In the genomic region with DNA sequence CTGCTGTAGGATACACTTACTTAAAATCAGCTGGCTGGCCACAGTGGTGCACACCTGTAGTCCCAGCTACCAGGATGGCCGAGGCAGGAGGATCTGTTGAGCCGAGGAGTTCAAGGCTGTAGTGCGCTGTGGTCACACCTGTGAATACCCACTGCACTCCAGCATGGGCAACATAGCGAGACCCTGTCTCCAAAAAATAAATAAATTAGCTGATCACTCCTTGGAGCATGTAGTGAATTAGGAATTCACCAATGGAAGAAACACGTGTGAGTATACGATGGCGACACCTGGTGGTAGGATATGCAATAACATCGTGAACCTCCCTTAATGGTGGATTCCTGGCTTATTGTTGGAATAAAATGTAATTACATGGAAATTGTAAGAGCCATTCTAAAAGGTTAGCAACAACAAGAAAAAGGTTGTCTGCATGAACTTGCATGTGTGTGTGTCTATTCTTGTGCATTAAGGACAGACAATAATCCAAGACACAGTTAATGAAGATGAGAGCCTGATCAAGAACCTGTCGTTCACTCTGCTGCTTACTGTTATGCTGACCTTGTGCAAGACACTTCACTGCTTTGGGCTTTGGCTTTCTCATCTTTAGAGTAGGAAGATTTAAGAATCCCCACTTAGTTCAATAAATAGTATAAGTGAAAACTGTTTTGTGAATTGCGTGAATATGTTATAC, we compare ENCODE assay signal across 8 cellular contexts. TPM values are rescaled to one million over a fixed set of nuclear protein-coding genes. Genes with fewer than 3 reads are reported as not detected.
DNase-seq lines count a peak whose midpoint lies in the region; ATAC-seq, FAIRE-seq and TF ChIP-seq lines count a peak whose summit lies in the region.

No MANE protein-coding gene starts in this region.

- no peaks in the 10 kb centered on the region for H3F3A ChIP-seq in PC-9 (ENCODE audit: insufficient read depth, low read depth)

- no peak overlapping the region for H3K4me3 Mint-ChIP-seq in stimulated activated memory B cell treated with anti-CD40 and anti-IgM and Interleukin-4, amounts not matched to agents 10 μg/mL and 1 μg/mL and 100 μg/mL, for 72 hours

- peak; percentile 94 for TF ChIP-seq CTCF in PC-9 (conservative IDR thresholded peaks at IDR 0.05)
- TF ChIP-seq CTCF in fibroblast of the aortic adventitia (IDR thresholded peaks at IDR 0.05; ENCODE audit: insufficient read depth, low read length), result peak; percentile 73
- peak; percentile 83 for TF ChIP-seq CTCF in osteoblast (IDR thresholded peaks at IDR 0.05; ENCODE audit: extremely low read depth, low read depth, low read length)

- BruUV-seq in PC-9 (replicated peaks; lab: Mats Ljungman, UMichigan), result no TSS peak

- no peak for ATAC-seq in stimulated activated memory B cell treated with anti-CD40 and anti-IgM and Interleukin-4, amounts not matched to agents 10 μg/mL and 1 μg/mL and 100 μg/mL, for 72 hours

- no peaks in the 10 kb centered on the region for H3K36me3 Mint-ChIP-seq in stimulated activated memory B cell treated with anti-CD40 and anti-IgM and Interleukin-4, amounts not matched to agents 10 μg/mL and 1 μg/mL and 100 μg/mL, for 72 hours

- POLR2A ChIA-PET in PC-9 (lab: Charles Lee; ENCODE audit: unreplicated experiment), result no interaction called here

- H3K27ac ChIP-seq in PC-9 (no peak overlapping the region), osteoblast (ENCODE audit: low read depth, low read length) (no peak overlapping the region)

- peak; percentile 64 for DNase-seq in COLO829 (ENCODE audit: low spot score)
- peak; percentile 22 for DNase-seq in HS-27A (ENCODE audit: low read depth)
- DNase-seq in PC-9, result peak; percentile 53 to 56
- DNase-seq in activated T-helper 1 cell treated with Interleukin-2 at 50 U/mL for 16 hours (ENCODE audit: low read depth), result peak; percentile 6
- peak; percentile 81 for DNase-seq in fibroblast of the aortic adventitia (ENCODE audit: low read depth)
- DNase-seq in osteoblast (ENCODE audit: insufficient read length, low spot score, missing footprints), result peak; percentile 79
- peak; percentile 51 for DNase-seq in urothelium cell line (ENCODE audit: low spot score)

- H3K27me3 Mint-ChIP-seq in stimulated activated memory B cell treated with anti-CD40 and anti-IgM and Interleukin-4, amounts not matched to agents 10 μg/mL and 1 μg/mL and 100 μg/mL, for 72 hours, result peaks cover 15% of the 10 kb centered on the region

- H3K9me3 ChIP-seq in PC-9 (ENCODE audit: insufficient read depth, low read depth), result no peaks in the 10 kb centered on the region
- no peaks in the 10 kb centered on the region for H3K9me3 ChIP-seq in osteoblast (ENCODE audit: low read depth, low read length)

- H3K36me3 ChIP-seq in PC-9 (ENCODE audit: low read depth) (no peaks in the 10 kb centered on the region), osteoblast (ENCODE audit: insufficient read depth, low read length) (no peaks in the 10 kb centered on the region)

- H3K27ac Mint-ChIP-seq in stimulated activated memory B cell treated with anti-CD40 and anti-IgM and Interleukin-4, amounts not matched to agents 10 μg/mL and 1 μg/mL and 100 μg/mL, for 72 hours, result no peak overlapping the region

- FAIRE-seq in urothelium cell line (lab: Jason Lieb, UNC), result no peak

- CTCF ChIA-PET in PC-9 (lab: Charles Lee), result interaction anchor here (0.7 to 1.1 kb wide), 3 partner anchors 193 to 272 kb away, joined by 4 to 6 read pairs (median 4); no protein-coding TSS in a partner anchor

- no peak overlapping the region for H3K4me2 ChIP-seq in PC-9
- H3K4me2 ChIP-seq in osteoblast (ENCODE audit: insufficient read depth, low read length), result no peak overlapping the region

- H3K9me2 ChIP-seq in PC-9 (ENCODE audit: insufficient read depth), result no peaks in the 10 kb centered on the region

- no peak overlapping the region for H3K4me3 ChIP-seq in PC-9
- no peak overlapping the region for H3K4me3 ChIP-seq in fibroblast of the aortic adventitia (ENCODE audit: low read depth, low read length)
- H3K4me3 ChIP-seq in osteoblast (ENCODE audit: insufficient read depth, low read length), result no peak overlapping the region

- H3K79me2 ChIP-seq in PC-9 (ENCODE audit: low read depth), result no peaks in the 10 kb centered on the region
- H3K79me2 ChIP-seq in osteoblast (ENCODE audit: insufficient read depth, low read length), result no peaks in the 10 kb centered on the region

- H4K20me1 ChIP-seq in PC-9 (ENCODE audit: insufficient read depth) (no peaks in the 10 kb centered on the region), osteoblast (ENCODE audit: insufficient read depth, low read length) (no peaks in the 10 kb centered on the region)

- H3K4me1 ChIP-seq in PC-9 (replicated peaks; ENCODE audit: insufficient read depth), result no peaks in the 10 kb centered on the region
- peaks cover 7% of the 10 kb centered on the region for H3K4me1 ChIP-seq in osteoblast (ENCODE audit: insufficient read depth, low read length)

- H3K9me3 Mint-ChIP-seq in stimulated activated memory B cell treated with anti-CD40 and anti-IgM and Interleukin-4, amounts not matched to agents 10 μg/mL and 1 μg/mL and 100 μg/mL, for 72 hours, result no peaks in the 10 kb centered on the region

- H2AFZ ChIP-seq in PC-9, result no peak overlapping the region
- H2AFZ ChIP-seq in osteoblast (ENCODE audit: low read length), result no peak overlapping the region

- H3K4me1 Mint-ChIP-seq in stimulated activated memory B cell treated with anti-CD40 and anti-IgM and Interleukin-4, amounts not matched to agents 10 μg/mL and 1 μg/mL and 100 μg/mL, for 72 hours, result peaks cover 9% of the 10 kb centered on the region

- intact Hi-C loops in PC-9 (cut with micrococcal nuclease; ENCODE audit: unreplicated experiment), result loop anchor here (1.0 to 10.0 kb wide), 2 partner anchors 92 to 194 kb away; no protein-coding TSS in a partner anchor

- H3K27me3 ChIP-seq in PC-9 (ENCODE audit: insufficient read depth, low read depth) (no peaks in the 10 kb centered on the region), osteoblast (ENCODE audit: insufficient read depth, low read length) (no peaks in the 10 kb centered on the region)

RNA-seq across cellular contexts. Expression of a gene that starts 38.6 kb away (rescaled TPM):
- 34.5 and 40.7 TPM in 2 replicates for total RNA-seq in PC-9 (2021)
- total RNA-seq in fibroblast of the aortic adventitia (ENCODE audit: low replicate concordance), result 44.2 and 98.5 TPM in 2 replicates
- 31.8 and 35.8 TPM in 2 replicates for total RNA-seq in osteoblast

Comparison
In these comparisons a context has a peak if more than half of its experiments do, and no peak if none do; other contexts are left out.
1. DNase-seq: peak in every context shown above with its lines; median percentile 81 in fibroblast of the aortic adventitia; 79 in osteoblast; 64 in COLO829; 54 in PC-9; 51 in urothelium cell line; 22 in HS-27A; 6 in activated T-helper 1 cell treated with Interleukin-2 at 50 U/mL for 16 hours.